Comparison of ENCODE assay signal across 5 cellular contexts in the genomic region with DNA sequence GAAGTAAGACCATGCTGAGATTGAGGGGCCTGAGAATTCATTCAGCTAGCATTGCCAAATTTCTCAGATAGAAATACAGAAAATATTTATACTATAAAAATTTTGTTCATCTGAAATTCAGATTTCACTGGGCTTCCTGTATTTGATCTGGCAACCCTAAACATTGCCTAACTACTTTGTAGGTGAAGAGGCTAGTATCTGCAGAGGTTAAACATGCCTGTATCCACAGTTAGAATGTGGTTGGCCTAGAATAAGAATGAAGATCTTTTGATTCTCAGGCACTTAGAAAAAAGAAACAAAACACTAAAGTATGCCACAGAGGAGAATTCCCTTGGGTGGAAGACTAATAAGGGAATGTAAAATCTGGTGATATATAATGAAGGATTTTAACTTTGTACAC.
"Had no signal": no experiment of that assay in that cellular context is flagged by ENCODE, and none has a peak within 500 bp of the region (broad histone marks: within the 10 kb centered on the region; RNA-seq: fewer than 3 reads in every experiment).

No MANE protein-coding gene starts in this region.

- ATAC-seq: K562 had no signal

- DNase-seq: IMR-90, KBM-7 had no signal

- FAIRE-seq: HTR-8/SVneo, K562 had no signal

- H3K27ac ChIP-seq: HL-60 had no signal

- H3K4me3 ChIP-seq: K562 had no signal
